In genomic region chrY:12710460-12710859, GRCh38 we compare ENCODE assay signal across 27 cellular contexts. TPM values are rescaled to one million over a fixed set of nuclear protein-coding genes. Genes with fewer than 3 reads are reported as not detected.
DNase-seq lines count a peak whose midpoint lies in the region; ATAC-seq and TF ChIP-seq lines count a peak whose summit lies in the region.
"Had no signal": no experiment of that assay in that cellular context is flagged by ENCODE, and none has a peak within 500 bp of the region (broad histone marks: within the 10 kb centered on the region; RNA-seq: fewer than 3 reads in every experiment).

No MANE protein-coding gene starts in this region.

- no peaks in the 10 kb centered on the region for H3K36me3 ChIP-seq in BJ (ENCODE audit: control insufficient read depth, insufficient read depth, low read length)
- no peaks in the 10 kb centered on the region; the same call in 1 of the 2 replicates for H3K36me3 ChIP-seq in GM23338 (ENCODE audit: insufficient read depth)
- no peaks in the 10 kb centered on the region for H3K36me3 ChIP-seq in mesenchymal stem cell (ENCODE audit: control insufficient read depth in 1 of 2, insufficient read depth in 2 of 2, low read depth in 1 of 2, low read length in 2 of 2)
- peaks cover 0 to 33% (median 0%) of the 10 kb centered on the region in 9 donors for H3K36me3 ChIP-seq in heart right ventricle
- no peaks in the 10 kb centered on the region for H3K36me3 ChIP-seq in WERI-Rb-1
- H3K36me3 ChIP-seq: BLaER1, breast epithelium, stomach, thyroid gland had no signal

- POLR2A ChIA-PET in BJ (lab: Charles Lee): no interaction called here

- H3K18ac ChIP-seq in mesenchymal stem cell (ENCODE audit: low read depth in 1 of 2, low read length in 2 of 2): no peak overlapping the region

- intact Hi-C loops in heart right ventricle (cut with DNase I): loop anchor here in 1 of 10 donors (10.0 kb wide), 1 partner anchor 46 kb away; no protein-coding TSS in a partner anchor

- no peak overlapping the region for H3K27ac ChIP-seq in GM23338 (ENCODE audit: low read depth)
- no peak overlapping the region for H3K27ac ChIP-seq in mesenchymal stem cell (ENCODE audit: low read length, poor library complexity, severe bottlenecking)
- no peak overlapping the region for H3K27ac ChIP-seq in heart right ventricle
- no peak overlapping the region for H3K27ac ChIP-seq in WERI-Rb-1
- H3K27ac ChIP-seq: BLaER1, breast epithelium, stomach, thyroid gland had no signal

- WGBS in mesenchymal stem cell: 56% methylated on average over 2 of the region's 2 CpGs
- WGBS in heart right ventricle, 2 donors: 31 to 51% methylated on average over 2 of the region's 2 CpGs

- H3K4me2 ChIP-seq in GM23338 (no peak overlapping the region), mesenchymal stem cell (ENCODE audit: low read length, poor library complexity, severe bottlenecking) (no peak overlapping the region)
- H3K4me2 ChIP-seq: BLaER1 had no signal

- no peaks in the 10 kb centered on the region for H3K4me1 ChIP-seq in GM23338 (ENCODE audit: insufficient read depth)
- no peaks in the 10 kb centered on the region for H3K4me1 ChIP-seq in mesenchymal stem cell (ENCODE audit: control insufficient read depth, insufficient read depth, low read depth, low read length)
- H3K4me1 ChIP-seq in heart right ventricle: peaks cover 0 to 6% (median 0%) of the 10 kb centered on the region in 9 donors
- H3K4me1 ChIP-seq: BLaER1, breast epithelium, stomach, thyroid gland had no signal

- no peak overlapping the region for H2BK12ac ChIP-seq in mesenchymal stem cell (ENCODE audit: low read length in 2 of 2)

- no peak overlapping the region for H3K23ac ChIP-seq in mesenchymal stem cell (ENCODE audit: low read length in 2 of 2)

- no peaks in the 10 kb centered on the region for H3K27me3 ChIP-seq in BJ (ENCODE audit: control insufficient read depth, insufficient read depth, low read length)
- H3K27me3 ChIP-seq in GM23338 (ENCODE audit: insufficient read depth): no peaks in the 10 kb centered on the region
- no peaks in the 10 kb centered on the region for H3K27me3 ChIP-seq in mesenchymal stem cell (ENCODE audit: control insufficient read depth in 1 of 2, insufficient read depth in 1 of 2, low read length in 2 of 2)
- H3K27me3 ChIP-seq in heart right ventricle: no peaks in the 10 kb centered on the region
- no peaks in the 10 kb centered on the region for H3K27me3 ChIP-seq in WERI-Rb-1 (ENCODE audit: insufficient read depth, low read depth, severe bottlenecking)
- H3K27me3 ChIP-seq: BLaER1, breast epithelium, stomach, thyroid gland had no signal

- H3K27me3 Mint-ChIP-seq in GM23338 (ENCODE audit: insufficient read depth, low read depth, poor library complexity): no peaks in the 10 kb centered on the region
- no peaks in the 10 kb centered on the region for H3K27me3 Mint-ChIP-seq in chondrocyte (ENCODE audit: low read depth)
- H3K27me3 Mint-ChIP-seq: activated naive CD4-positive, alpha-beta T cell treated with anti-CD3 and anti-CD28 coated beads, Interleukin-2, amount 10 ng/mL, durations not matched to agents 7 days and 5 days; dendritic cell treated with granulocyte-macrophage colony-stimulating factor and Interleukin-4, amounts not matched to agents 40 ng/mL and 50 ng/mL, for 4 days had no signal

- H3K9me2 ChIP-seq in GM23338 (ENCODE audit: insufficient read depth): no peaks in the 10 kb centered on the region

- H3K9me3 Mint-ChIP-seq in GM23338: no peaks in the 10 kb centered on the region
- H3K9me3 Mint-ChIP-seq in chondrocyte (ENCODE audit: low read depth): no peaks in the 10 kb centered on the region
- H3K9me3 Mint-ChIP-seq: activated naive CD4-positive, alpha-beta T cell treated with anti-CD3 and anti-CD28 coated beads, Interleukin-2, amount 10 ng/mL, durations not matched to agents 7 days and 5 days; dendritic cell treated with granulocyte-macrophage colony-stimulating factor and Interleukin-4, amounts not matched to agents 40 ng/mL and 50 ng/mL, for 4 days; nephron progenitor cell had no signal

- H3K4ac ChIP-seq in mesenchymal stem cell (ENCODE audit: low read depth in 1 of 2, low read length in 2 of 2): no peak overlapping the region

- H2BK15ac ChIP-seq in mesenchymal stem cell (ENCODE audit: low read depth, poor library complexity, severe bottlenecking): no peak overlapping the region

- peaks cover 78% of the 10 kb centered on the region for H3K79me2 ChIP-seq in GM23338 (replicated peaks; ENCODE audit: insufficient read depth)

- H3F3A ChIP-seq in GM23338 (replicated peaks; ENCODE audit: low read depth): no peaks in the 10 kb centered on the region

- H3K4me1 Mint-ChIP-seq in GM23338: peaks cover 2% of the 10 kb centered on the region; the same call in 1 of the 3 replicates
- no peaks in the 10 kb centered on the region for H3K4me1 Mint-ChIP-seq in chondrocyte (ENCODE audit: low read depth)
- H3K4me1 Mint-ChIP-seq: activated naive CD4-positive, alpha-beta T cell treated with anti-CD3 and anti-CD28 coated beads, Interleukin-2, amount 10 ng/mL, durations not matched to agents 7 days and 5 days; nephron progenitor cell had no signal

- no peak overlapping the region for H3K14ac ChIP-seq in mesenchymal stem cell (ENCODE audit: low read length in 2 of 2)

- H4K8ac ChIP-seq in mesenchymal stem cell (ENCODE audit: low read length): no peak overlapping the region

- TF ChIP-seq CTCF in BJ (IDR thresholded peaks at IDR 0.05; ENCODE audit: insufficient read depth, low read depth, low read length): 0 out of 2 replicates have a peak, but pooled peaks have one; percentile 29
- no peak for TF ChIP-seq CTCF in GM23338 (conservative IDR thresholded peaks at IDR 0.05; ENCODE audit: low read depth in 2 of 2)
- peak; percentile 29 for TF ChIP-seq CTCF in choroid plexus epithelial cell (conservative IDR thresholded peaks at IDR 0.05; ENCODE audit: low read depth, low read length)
- peak in 4 of 9 donors; percentile 18 to 33 (median 27) for TF ChIP-seq CTCF in heart right ventricle (IDR thresholded peaks at IDR 0.05)
- TF ChIP-seq CTCF in WERI-Rb-1 (IDR thresholded peaks at IDR 0.05; ENCODE audit: low read depth, low read length): no peak
- TF ChIP-seq CTCF in chondrocyte (IDR thresholded peaks at IDR 0.05): no peak

- H3K9me3 ChIP-seq in mesenchymal stem cell (ENCODE audit: control insufficient read depth, low read length) (no peaks in the 10 kb centered on the region), heart right ventricle (peaks cover 0 to 3% (median 0%) of the 10 kb centered on the region in 11 donors), WERI-Rb-1 (ENCODE audit: severe bottlenecking) (no peaks in the 10 kb centered on the region)
- H3K9me3 ChIP-seq: BLaER1, breast epithelium, stomach, thyroid gland had no signal

- H4K20me1 ChIP-seq in GM23338 (replicated peaks; ENCODE audit: insufficient read depth): no peaks in the 10 kb centered on the region
- H4K20me1 ChIP-seq: BLaER1 had no signal

- no peak overlapping the region for H4K91ac ChIP-seq in mesenchymal stem cell (ENCODE audit: low read length)

- H3K27ac Mint-ChIP-seq in GM23338 (0 out of 2 replicates have a peak overlapping the region, but pooled peaks have one; percentile 62), chondrocyte (ENCODE audit: unreplicated experiment) (no peak overlapping the region)
- H3K27ac Mint-ChIP-seq: activated naive CD4-positive, alpha-beta T cell treated with anti-CD3 and anti-CD28 coated beads, Interleukin-2, amount 10 ng/mL, durations not matched to agents 7 days and 5 days; dendritic cell treated with granulocyte-macrophage colony-stimulating factor and Interleukin-4, amounts not matched to agents 40 ng/mL and 50 ng/mL, for 4 days; nephron progenitor cell had no signal

- ATAC-seq in GM23338 (no peak), heart right ventricle (no peak)
- ATAC-seq: PC-3, SK-N-SH treated with all-trans-retinoic acid at 6 μM for 48 hours had no signal

- peaks cover 1% of the 10 kb centered on the region for H3K79me1 ChIP-seq in mesenchymal stem cell (replicated peaks; ENCODE audit: low read length, poor library complexity, severe bottlenecking)

- no peak overlapping the region for H2BK5ac ChIP-seq in mesenchymal stem cell (ENCODE audit: low read depth, low read length, poor library complexity, severe bottlenecking)

- no peak overlapping the region for H3K4me3 ChIP-seq in BJ (ENCODE audit: low read depth, low read length)
- no peak overlapping the region for H3K4me3 ChIP-seq in GM23338
- H3K4me3 ChIP-seq in choroid plexus epithelial cell (ENCODE audit: low read depth, low read length): no peak overlapping the region
- H3K4me3 ChIP-seq in mesenchymal stem cell (ENCODE audit: insufficient read depth in 1 of 2, low read depth in 1 of 2, low read length in 2 of 2): no peak overlapping the region
- H3K4me3 ChIP-seq in heart right ventricle: no peak overlapping the region
- H3K4me3 ChIP-seq in WERI-Rb-1 (ENCODE audit: low read depth, low read length): no peak overlapping the region
- H3K4me3 ChIP-seq: BLaER1, breast epithelium, stomach, thyroid gland had no signal

- H3K36me3 Mint-ChIP-seq in GM23338 (ENCODE audit: low read depth): peaks cover 26% of the 10 kb centered on the region
- H3K36me3 Mint-ChIP-seq in chondrocyte (ENCODE audit: low read depth): no peaks in the 10 kb centered on the region

- H3K4me3 Mint-ChIP-seq in GM23338: no peak overlapping the region
- H3K4me3 Mint-ChIP-seq in chondrocyte (ENCODE audit: unreplicated experiment): no peak overlapping the region
- H3K4me3 Mint-ChIP-seq: activated naive CD4-positive, alpha-beta T cell treated with anti-CD3 and anti-CD28 coated beads, Interleukin-2, amount 10 ng/mL, durations not matched to agents 7 days and 5 days; dendritic cell treated with granulocyte-macrophage colony-stimulating factor and Interleukin-4, amounts not matched to agents 40 ng/mL and 50 ng/mL, for 4 days; nephron progenitor cell had no signal

- H2AFZ ChIP-seq in GM23338: no peak overlapping the region
- no peak overlapping the region for H2AFZ ChIP-seq in mesenchymal stem cell (ENCODE audit: low read depth, low read length)

- CTCF ChIA-PET in BJ (lab: Yijun Ruan, JAX): interaction anchor here (0.7 to 1.7 kb wide), 2 partner anchors 81 to 89 kb away, joined by 3 to 6 read pairs; no protein-coding TSS in a partner anchor

- no peak overlapping the region for H3K9ac ChIP-seq in mesenchymal stem cell (ENCODE audit: low read length)
- H3K9ac ChIP-seq: BLaER1 had no signal

- H2BK120ac ChIP-seq in mesenchymal stem cell (ENCODE audit: low read depth, low read length): no peak overlapping the region

- no peak for DNase-seq in BJ (ENCODE audit: low read depth)
- no peak for DNase-seq in GM23338 (ENCODE audit: low spot score)
- peak; percentile 35 for DNase-seq in choroid plexus epithelial cell (ENCODE audit: low read depth)
- peak; percentile 22 for DNase-seq in mesenchymal stem cell
- DNase-seq in heart right ventricle: no peak
- no peak for DNase-seq in WERI-Rb-1
- no peak for DNase-seq in UCSD-AML1 (lab: John Stamatoyannopoulos, UW; ENCODE audit: unreplicated experiment)
- no peak for DNase-seq in chondrocyte (ENCODE audit: low spot score)
- DNase-seq: activated naive CD4-positive, alpha-beta T cell treated with anti-CD3 and anti-CD28 coated beads, Interleukin-2, amount 10 ng/mL, durations not matched to agents 7 days and 5 days; COR-L47; midbrain; NCI-H187; NCI-H524; nephron progenitor cell; PC-3; small intestine; stomach; thyroid gland had no signal

- no peak overlapping the region for H2AK5ac ChIP-seq in mesenchymal stem cell (ENCODE audit: low read length, severe bottlenecking)

RNA-seq across cellular contexts. Expression of gene USP9Y, which starts 9.4 kb away (rescaled TPM):
- 20.9 and 34.5 TPM in 2 replicates for polyA plus RNA-seq in BJ (2011; rRNA removed)
- polyA minus RNA-seq in BJ (2011; rRNA and poly(A)+ RNA removed): 22.7 and 29.1 TPM in 2 replicates
- total RNA-seq in GM23338 (2014; rRNA removed; shearing (Covaris generic)): 45.2 and 49.0 TPM in 2 replicates
- 17.4 and 23.7 TPM in 2 replicates for polyA plus RNA-seq in GM23338 (2016; fragmentation: Nextera tagmentation; extraction: Ambion mirVana)
- 13.5 TPM for polyA plus RNA-seq in mesenchymal stem cell (2013, experiment 1 of 2)
- 13.4 TPM for polyA plus RNA-seq in mesenchymal stem cell (2013, experiment 2 of 2)
- 10 to 100 TPM in 7 of 10 donors, not detected in 3; 23.2 to 41.2 (median 33.2) TPM for total RNA-seq in heart right ventricle
- polyA plus RNA-seq in heart right ventricle: 10 to 100 TPM in 1 of 2 donors, 1 to 10 TPM in 1; 9.3 to 32.1 TPM
- not detected in 3 replicates for total RNA-seq in chondrocyte
- total RNA-seq: A673, fibroblast of lung, osteocyte, PC-3, renal cortical epithelial cell had no signal
- polyA plus RNA-seq: keratinocyte had no signal

Comparison
In these comparisons a context has a peak if more than half of its experiments do, and no peak if none do; other contexts are left out.
1. DNase-seq: peak in choroid plexus epithelial cell (single experiment) and mesenchymal stem cell (single experiment); none in BJ (single experiment), GM23338 (single experiment), heart right ventricle (0 of 2), WERI-Rb-1 (single experiment), UCSD-AML1 (single experiment) and chondrocyte (single experiment).
2. CTCF ChIP-seq: peak in BJ (single experiment) and choroid plexus epithelial cell (single experiment); none in GM23338 (0 of 2), WERI-Rb-1 (single experiment) and chondrocyte (single experiment).